In the genomic region with DNA sequence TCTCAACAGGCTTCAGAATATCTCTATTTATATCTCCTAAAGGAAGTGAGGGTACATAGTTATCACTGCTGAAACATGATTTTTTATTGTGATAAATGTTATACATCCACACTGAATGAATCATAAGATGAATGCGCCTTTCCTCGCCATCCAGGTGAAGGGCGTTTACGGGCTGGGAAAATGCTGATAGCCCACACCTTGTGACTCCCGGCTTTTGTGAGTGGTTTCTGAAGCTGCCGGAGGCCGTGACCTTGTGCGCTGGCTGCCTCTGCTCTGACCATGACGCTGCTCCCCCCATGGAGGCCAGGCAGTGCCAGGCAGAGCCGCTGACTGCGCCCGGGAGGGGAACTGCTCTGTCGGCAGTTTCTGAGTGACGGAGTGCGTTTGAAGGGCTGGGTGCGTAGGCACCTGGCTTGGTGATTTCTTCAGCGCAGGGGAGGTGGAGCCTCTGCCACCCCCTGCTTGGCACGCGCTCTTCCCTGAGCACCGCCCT, we compare ENCODE assay signal across 19 cellular contexts.
DNase-seq lines count a peak whose midpoint lies in the region; ATAC-seq and TF ChIP-seq lines count a peak whose summit lies in the region.
"Had no signal": no experiment of that assay in that cellular context is flagged by ENCODE, and none has a peak within 500 bp of the region (broad histone marks: within the 10 kb centered on the region; RNA-seq: fewer than 3 reads in every experiment).

No MANE protein-coding gene starts in this region.

- no peak overlapping the region for H3K4ac ChIP-seq in H9 (ENCODE audit: low read depth, low read length)

- H3K4me3 ChIP-seq in esophagus squamous epithelium, result peak overlapping the region in 2 of 4 donors; percentile 2 to 10
- H3K4me3 ChIP-seq in parathyroid adenoma (ENCODE audit: low read depth, low read length), result no peak overlapping the region

- H3K4me2 ChIP-seq in H9 (ENCODE audit: insufficient read depth, insufficient read length, low read length), result no peak overlapping the region
- H3K4me2 ChIP-seq in parathyroid adenoma (ENCODE audit: low read length), result no peak overlapping the region

- H3K18ac ChIP-seq in H9 (ENCODE audit: insufficient read length, low read depth, low read length), result no peak overlapping the region

- no peaks in the 10 kb centered on the region for H3K9me3 Mint-ChIP-seq in H9
- H3K9me3 Mint-ChIP-seq: naive thymus-derived CD8-positive, alpha-beta T cell had no signal

- TF ChIP-seq CTCF in H9 (conservative IDR thresholded peaks at IDR 0.05) (no peak), esophagus squamous epithelium (IDR thresholded peaks at IDR 0.05) (no peak), parathyroid adenoma (IDR thresholded peaks at IDR 0.05) (no peak)

- no peak overlapping the region for H2BK15ac ChIP-seq in H9 (ENCODE audit: low read depth, low read length)

- H3K27ac ChIP-seq in H9 (ENCODE audit: insufficient read length, low read depth, low read length) (no peak overlapping the region), esophagus squamous epithelium (peak overlapping the region; percentile 35 to 74 (median 60)), parathyroid adenoma (peak overlapping the region; percentile 49)
- H3K27ac ChIP-seq: dorsolateral prefrontal cortex had no signal

- H3K4me1 Mint-ChIP-seq in H9, result peaks cover 36 to 42% of the 10 kb centered on the region in 2 experiments
- H3K4me1 Mint-ChIP-seq: B cell had no signal

- H3K36me3 ChIP-seq in esophagus squamous epithelium (no peaks in the 10 kb centered on the region), parathyroid adenoma (ENCODE audit: control insufficient read depth, insufficient read depth, low read length) (no peaks in the 10 kb centered on the region)

- peak; percentile 30 for DNase-seq in H9
- peak; percentile 74 for DNase-seq in RPMI8226
- DNase-seq in esophagus squamous epithelium (lab: John Stamatoyannopoulos, UW), result no peak
- no peak for DNase-seq in NCI-H187 treated with DMSO at 0.1 percent for 48 hours (lab: John Stamatoyannopoulos, UW)
- DNase-seq: activated CD4-positive, CD25-positive, alpha-beta regulatory T cell; activated CD8-positive, alpha-beta memory T cell treated with anti-CD3 and anti-CD28 coated beads, Interleukin-2, amount 50 U/mL, for 48 hours; activated naive CD4-positive, alpha-beta T cell treated with Interleukin-2 at 50 U/mL for 16 hours; naive thymus-derived CD8-positive, alpha-beta T cell; NCI-H2029; NCI-H526 treated with DMSO at 0.1 percent for 48 hours; right cardiac atrium; stimulated activated CD4-positive, alpha-beta T cell treated with anti-CD3 and anti-CD28 coated beads, Interleukin-1b, Interleukin-23, amount 100 ng/mL, for 48 hours; T-helper 1 cell had no signal

- no peak overlapping the region for H2BK20ac ChIP-seq in H9 (ENCODE audit: low read depth, low read length, poor library complexity, severe bottlenecking)

- no peak overlapping the region for H4K91ac ChIP-seq in H9 (ENCODE audit: insufficient read length, low read depth, low read length)

- no CpG with 5 or more reads among the region's 20 CpGs for WGBS in H9 (ENCODE audit: extremely low coverage, insufficient read length, low lambda C conversion rate)
- 18 to 39% methylated on average over 8 to 13 of the region's 20 CpGs for WGBS in esophagus squamous epithelium, 2 donors

- H3K27me3 Mint-ChIP-seq in H9 (ENCODE audit: low read depth), result no peaks in the 10 kb centered on the region
- H3K27me3 Mint-ChIP-seq: B cell; naive thymus-derived CD8-positive, alpha-beta T cell had no signal

- peak overlapping the region; percentile 50 to 67 (median 57); a peak in 3 of 7 replicates for H3K27ac Mint-ChIP-seq in H9
- H3K27ac Mint-ChIP-seq: B cell; naive thymus-derived CD8-positive, alpha-beta T cell had no signal

- H2BK5ac ChIP-seq in H9 (ENCODE audit: insufficient read length, low read length), result no peak overlapping the region

- peaks cover 13% of the 10 kb centered on the region; the same call in 1 of the 2 replicates for H3K79me2 ChIP-seq in H9 (ENCODE audit: insufficient read depth, low read length)
- H3K79me2 ChIP-seq in parathyroid adenoma, result no peaks in the 10 kb centered on the region

- no peak overlapping the region for H3K4me3 Mint-ChIP-seq in H9
- H3K4me3 Mint-ChIP-seq: B cell; naive thymus-derived CD8-positive, alpha-beta T cell had no signal

- H3K4me1 ChIP-seq in H9 (ENCODE audit: insufficient read depth, low read length), result no peaks in the 10 kb centered on the region; the same call in 1 of the 2 replicates
- peaks cover 0 to 27% (median 0%) of the 10 kb centered on the region in 3 donors for H3K4me1 ChIP-seq in esophagus squamous epithelium
- H3K4me1 ChIP-seq in parathyroid adenoma, result no peaks in the 10 kb centered on the region

- H3K27me3 ChIP-seq in H9 (ENCODE audit: insufficient read depth, low read length), result no peaks in the 10 kb centered on the region
- no peaks in the 10 kb centered on the region for H3K27me3 ChIP-seq in esophagus squamous epithelium
- no peaks in the 10 kb centered on the region for H3K27me3 ChIP-seq in parathyroid adenoma (ENCODE audit: control insufficient read depth, insufficient read depth, low read length)
- H3K27me3 ChIP-seq: dorsolateral prefrontal cortex had no signal

- no peak overlapping the region for H2BK12ac ChIP-seq in H9 (ENCODE audit: insufficient read length, low read depth, low read length)

- ATAC-seq in HG02885 (IDR thresholded peaks at IDR 0.05; ENCODE audit: poor library complexity, unreplicated experiment) (no peak), HG02798 (IDR thresholded peaks at IDR 0.05; ENCODE audit: poor library complexity, unreplicated experiment) (no peak)
- ATAC-seq in activated CD4-positive, CD25-positive, alpha-beta regulatory T cell treated with anti-CD3 and anti-CD28 coated beads, Interleukin-2, amount 50 U/mL, for 24 hours, result no peak
- ATAC-seq: naive thymus-derived CD8-positive, alpha-beta T cell had no signal

- no peak overlapping the region for H4K5ac ChIP-seq in H9 (ENCODE audit: insufficient read length, low read depth, low read length)

- no peak overlapping the region for H3K9ac ChIP-seq in H9 (ENCODE audit: extremely low read depth, insufficient read length, low read length)
- H3K9ac ChIP-seq in parathyroid adenoma, result no peak overlapping the region

- H3K23me2 ChIP-seq in H9 (ENCODE audit: insufficient read length, low read depth, low read length, poor library complexity, severe bottlenecking), result no peaks in the 10 kb centered on the region

- no peaks in the 10 kb centered on the region for H3K79me1 ChIP-seq in H9 (ENCODE audit: insufficient read depth, low read depth, low read length, poor library complexity, severe bottlenecking)

- intact Hi-C loops in esophagus squamous epithelium (cut with DNase I), result no loop called here

- H3K56ac ChIP-seq in H9 (ENCODE audit: insufficient read length, low read depth, low read length), result no peak overlapping the region

- no peak overlapping the region for H2BK120ac ChIP-seq in H9 (ENCODE audit: low read depth, low read length, poor library complexity, severe bottlenecking)

- peak in 1 of 4 donors; percentile 19 for TF ChIP-seq POLR2A in esophagus squamous epithelium (IDR thresholded peaks at IDR 0.05)

- H2AK5ac ChIP-seq in H9 (ENCODE audit: insufficient read length, low read length), result no peak overlapping the region

- H4K20me1 ChIP-seq in H9 (ENCODE audit: control insufficient read depth, insufficient read depth, insufficient read length), result no peaks in the 10 kb centered on the region

- H3K23ac ChIP-seq in H9 (ENCODE audit: insufficient read length, low read depth, low read length), result no peak overlapping the region

- H3K36me3 Mint-ChIP-seq in H9 (ENCODE audit: insufficient read depth in 1 of 3, low read depth in 3 of 3), result peaks cover 3 to 15% (median 6%) of the 10 kb centered on the region in 3 experiments; a peak in 5 of 7 replicates

- H4K8ac ChIP-seq in H9 (replicated peaks; ENCODE audit: insufficient read length, low read depth, low read length), result no peak overlapping the region

- H2AFZ ChIP-seq in H9 (ENCODE audit: low read length) (no peak overlapping the region), parathyroid adenoma (peak overlapping the region; percentile 73)

- H3K9me3 ChIP-seq in H9 (ENCODE audit: control insufficient read depth, low read depth, low read length) (no peaks in the 10 kb centered on the region), esophagus squamous epithelium (no peaks in the 10 kb centered on the region), parathyroid adenoma (ENCODE audit: control insufficient read depth, low read length) (no peaks in the 10 kb centered on the region)

- no peak overlapping the region for H3T11ph ChIP-seq in H9 (ENCODE audit: low read length)

- no peak overlapping the region for H3K14ac ChIP-seq in H9 (ENCODE audit: insufficient read depth, low read length)

Comparison
In these comparisons a context has a peak if more than half of its experiments do, and no peak if none do; other contexts are left out.
1. DNase-seq: peak in H9 (single experiment) and RPMI8226 (single experiment); none in esophagus squamous epithelium (single experiment) and NCI-H187 treated with DMSO at 0.1 percent for 48 hours (single experiment).